In genomic region chr15:39013262-39013661, GRCh38 we compare ENCODE assay signal across 19 cellular contexts.
"Had no signal": no experiment of that assay in that cellular context is flagged by ENCODE, and none has a peak within 500 bp of the region (broad histone marks: within the 10 kb centered on the region; RNA-seq: fewer than 3 reads in every experiment).

No MANE protein-coding gene starts in this region.

- H3K36me3 ChIP-seq: heart left ventricle, ovary, upper lobe of left lung, uterus had no signal

- ATAC-seq: heart left ventricle; left colon; left ventricle myocardium superior; natural killer cell treated with Interleukin-12 subunit alpha and Interleukin-12 subunit beta and Interleukin-15 and Interleukin-18, amount 100 ng/mL, for 72 hours; right cardiac atrium had no signal

- H3K27ac ChIP-seq: heart left ventricle, neural progenitor cell, ovary, upper lobe of left lung, uterus had no signal

- H3K9me3 ChIP-seq: ovary had no signal

- DNase-seq: effector CD4-positive, alpha-beta T cell; foreskin melanocyte; heart left ventricle; hippocampal formation; left colon; left ventricle myocardium superior; mesenchymal stem cell; midbrain; nucleus accumbens; ovary; stimulated activated CD4-positive, alpha-beta T cell treated with anti-CD3 and anti-CD28 coated beads, Interleukin-2, amount 100 ng/mL, for 48 hours; stimulated activated naive CD4-positive, alpha-beta T cell treated with Interleukin-2 at 50 U/mL for 16 hours; uterus had no signal

- H3K27me3 ChIP-seq: heart left ventricle, neural progenitor cell, ovary, upper lobe of left lung, uterus had no signal

- H3K4me1 ChIP-seq: heart left ventricle, upper lobe of left lung, uterus had no signal

- H3K4me3 ChIP-seq: heart left ventricle, lung, neural progenitor cell, ovary, smooth muscle cell, upper lobe of left lung, uterus had no signal
